In genomic region chr9:1997646-1998045, GRCh38 we compare ENCODE assay signal across 7 cellular contexts.
"Had no signal": no experiment of that assay in that cellular context is flagged by ENCODE, and none has a peak within 500 bp of the region (broad histone marks: within the 10 kb centered on the region; RNA-seq: fewer than 3 reads in every experiment).

No MANE protein-coding gene starts in this region.

- H3K9me3 ChIP-seq: HAP-1 had no signal

- H3K27ac Mint-ChIP-seq: GM23338, H9 had no signal

- H3K36me3 ChIP-seq: HAP-1 had no signal

- H3K27ac ChIP-seq: GM23248 had no signal

- H3K4me1 ChIP-seq: HAP-1 had no signal

- ATAC-seq: HCT116 had no signal

- H3K9ac ChIP-seq: GM23248 had no signal

- H3K4me2 ChIP-seq: GM23338 had no signal

- H3K9me3 Mint-ChIP-seq: GM23338, H9 had no signal

- H3K4me3 Mint-ChIP-seq: GM23338, H9 had no signal

- H2AFZ ChIP-seq: GM23248, GM23338 had no signal

- DNase-seq: GM23248, GOT3, H9, HCEC 1CT had no signal

- H3K4me3 ChIP-seq: GM23248, GM23338, HAP-1 had no signal
